8 cellular contexts compared by ENCODE assay signal in the genomic region with DNA sequence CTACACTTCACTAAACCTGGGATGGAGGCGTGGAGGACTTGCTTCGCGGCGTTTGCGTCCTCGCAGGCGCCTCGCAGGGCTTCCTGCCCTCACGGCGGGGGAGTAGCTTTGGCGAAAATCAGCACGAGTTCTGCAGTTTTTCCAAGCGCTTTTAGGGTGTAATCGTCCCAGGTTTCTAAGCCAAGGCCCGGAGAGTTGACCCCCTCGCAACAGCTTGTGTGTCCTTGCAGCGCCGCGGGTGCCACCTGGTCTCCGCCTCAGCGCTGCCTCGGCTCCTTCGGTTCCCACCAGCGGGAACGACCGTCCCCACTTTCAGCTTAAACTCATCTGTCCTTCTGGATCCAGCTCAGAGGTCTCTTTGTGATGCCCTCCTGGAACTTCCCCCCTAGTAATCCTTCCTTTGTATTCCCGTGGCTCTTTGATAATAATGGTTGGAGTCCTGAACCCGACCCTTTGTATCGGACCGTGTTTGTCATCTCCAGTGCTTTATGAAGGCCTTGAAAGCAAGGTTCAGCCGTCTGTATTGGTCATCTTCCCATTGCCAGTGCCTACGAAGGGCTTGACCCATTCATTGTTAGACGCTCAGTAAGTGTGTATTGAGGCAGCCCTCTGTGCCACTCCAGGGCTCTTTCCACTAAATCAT. TPM values are rescaled to one million over a fixed set of nuclear protein-coding genes. Genes with fewer than 3 reads are reported as not detected.
DNase-seq lines count a peak whose midpoint lies in the region; ATAC-seq, FAIRE-seq and TF ChIP-seq lines count a peak whose summit lies in the region.

No MANE protein-coding gene starts in this region.

- peak overlapping the region; percentile 73 for H4K5ac ChIP-seq in H1 (ENCODE audit: insufficient read length, low read depth, low read length)

- H4K8ac ChIP-seq in H1 (ENCODE audit: extremely low read depth, insufficient read depth, low read length), result peak overlapping the region; percentile 98; the same call in 1 of the 2 replicates

- no peak overlapping the region for H2BK20ac ChIP-seq in H1 (ENCODE audit: low read length)

- ATAC-seq in HG03135 (IDR thresholded peaks at IDR 0.05; ENCODE audit: unreplicated experiment), result peak; percentile 27

- H2AFZ ChIP-seq in H1 (ENCODE audit: low read length), result peak overlapping the region; percentile 81

- peaks cover 5 to 30% of the 10 kb centered on the region in 2 experiments for H3K79me2 ChIP-seq in H1 (ENCODE audit: control insufficient read depth in 1 of 2, insufficient read depth in 2 of 2, low read length in 2 of 2)

- H3K79me1 ChIP-seq in H1 (ENCODE audit: low read depth, low read length), result no peaks in the 10 kb centered on the region; the same call in 1 of the 2 replicates

- peak overlapping the region; percentile 95 for H2BK5ac ChIP-seq in H1 (ENCODE audit: low read depth, low read length)

- H3K14ac ChIP-seq in H1 (ENCODE audit: insufficient read length), result no peak overlapping the region

- H2BK15ac ChIP-seq in H1 (ENCODE audit: low read length), result no peak overlapping the region; the same call in 1 of the 2 replicates

- peak; percentile 49 to 60 for TF ChIP-seq POLR2A in H1 (IDR thresholded peaks at IDR 0.05; ENCODE audit: control extremely low read depth in 1 of 2, low read depth in 2 of 2, low read length in 2 of 2)

- H3K27me3 ChIP-seq in H1 (replicated peaks in 1 of 4; ENCODE audit: control insufficient read depth in 3 of 4, extremely low read depth in 1 of 4, insufficient read depth in 3 of 4, low read length in 3 of 4) (no peaks in the 10 kb centered on the region), mucosa of rectum (ENCODE audit: control insufficient read depth in 2 of 2, insufficient read depth in 2 of 2, low read length in 2 of 2) (no peaks in the 10 kb centered on the region)

- no peak for TF ChIP-seq CTCF in H1 (IDR thresholded peaks at IDR 0.05; ENCODE audit: control extremely low read depth in 1 of 3, insufficient read depth in 1 of 3, low read depth in 1 of 3, low read length in 3 of 3)

- peak overlapping the region; percentile 25 for H4K91ac ChIP-seq in H1 (replicated peaks; ENCODE audit: insufficient read length, low read length)

- no peaks in the 10 kb centered on the region for H3K9me3 Mint-ChIP-seq in activated naive CD4-positive, alpha-beta T cell treated with anti-CD3 and anti-CD28 coated beads for 36 hours

- H3K18ac ChIP-seq in H1 (ENCODE audit: extremely low read depth, low read length), result peak overlapping the region; percentile 71

- H3K4me2 ChIP-seq in H1 (ENCODE audit: insufficient read depth in 1 of 2, low read depth in 2 of 2, low read length in 2 of 2), result peak overlapping the region; percentile 81 to 96

- no peaks in the 10 kb centered on the region for H3K27me3 Mint-ChIP-seq in activated naive CD4-positive, alpha-beta T cell treated with anti-CD3 and anti-CD28 coated beads for 36 hours (ENCODE audit: low read depth)

- no peak for TF ChIP-seq RAD21 in H1 (IDR thresholded peaks at IDR 0.05 in 1 of 2, conservative IDR thresholded peaks at IDR 0.05 in 1 of 2; ENCODE audit: low read depth in 2 of 2, low read length in 2 of 2)

- H3K9ac ChIP-seq in H1 (replicated peaks in 1 of 4; ENCODE audit: extremely low read depth in 1 of 4, low read depth in 3 of 4, low read length in 3 of 4), result peak overlapping the region; percentile 95 to 98 (median 98)
- H3K9ac ChIP-seq in mucosa of rectum (ENCODE audit: low read depth in 1 of 2, low read length in 2 of 2), result peak overlapping the region; percentile 96

- H3K4me3 ChIP-seq in H1 (ENCODE audit: extremely low read depth in 1 of 4, insufficient read depth in 2 of 4, low read depth in 3 of 4, low read length in 4 of 4) (peak overlapping the region; percentile 91 to 100 (median 96)), mucosa of rectum (ENCODE audit: low read length in 2 of 2) (peak overlapping the region; percentile 78 to 95)

- H3K4me3 Mint-ChIP-seq in activated naive CD4-positive, alpha-beta T cell treated with anti-CD3 and anti-CD28 coated beads for 36 hours, result peak overlapping the region; percentile 87

- POLR2A ChIA-PET in H1 (lab: Charles Lee; ENCODE audit: partially characterized antibody), result interaction anchor here (0.6 to 5.8 kb wide), 11 partner anchors 11 to 1043 kb away, joined by 3 to 58 read pairs (median 4); a partner anchor contains a TSS

- H2BK120ac ChIP-seq in H1 (replicated peaks; ENCODE audit: low read depth, low read length), result peak overlapping the region; percentile 24

- FAIRE-seq in H1 (lab: Jason Lieb, UNC), result peak; percentile 19

- H3K23me2 ChIP-seq in H1 (ENCODE audit: low read depth, low read length), result peaks cover 9% of the 10 kb centered on the region

- peak overlapping the region; percentile 97 for H3K27ac Mint-ChIP-seq in activated naive CD4-positive, alpha-beta T cell treated with anti-CD3 and anti-CD28 coated beads for 36 hours

- H3K36me3 ChIP-seq in H1 (ENCODE audit: control insufficient read depth in 2 of 4, insufficient read depth in 4 of 4, low read length in 3 of 4) (peaks cover 0 to 24% (median 7%) of the 10 kb centered on the region in 4 experiments; a peak in 4 of 8 replicates), mucosa of rectum (ENCODE audit: control insufficient read depth in 2 of 2, insufficient read depth in 2 of 2, low read length in 2 of 2) (peaks cover 5 to 7% of the 10 kb centered on the region in 2 donors)

- peak overlapping the region; percentile 95 for H3K56ac ChIP-seq in H1 (replicated peaks; ENCODE audit: insufficient read length, low read depth, low read length)

- peak overlapping the region; percentile 10 for H3K4ac ChIP-seq in H1 (replicated peaks; ENCODE audit: insufficient read length, low read depth, low read length)

- H4K20me1 ChIP-seq in H1 (replicated peaks in 1 of 2; ENCODE audit: control insufficient read depth in 1 of 2, insufficient read depth in 2 of 2, low read length in 2 of 2), result no peaks in the 10 kb centered on the region

- H3K36me3 Mint-ChIP-seq in activated naive CD4-positive, alpha-beta T cell treated with anti-CD3 and anti-CD28 coated beads for 36 hours (ENCODE audit: low read depth), result peaks cover 19% of the 10 kb centered on the region

- H2AK5ac ChIP-seq in H1 (ENCODE audit: low read depth, low read length), result no peak overlapping the region

- no peak for TF ChIP-seq EP300 in H1 (IDR thresholded peaks at IDR 0.05; ENCODE audit: borderline replicate concordance in 1 of 2, low read depth in 2 of 2, low read length in 2 of 2)

- DNase-seq in activated naive CD4-positive, alpha-beta T cell treated with anti-CD3 and anti-CD28 coated beads for 36 hours, result peak; percentile 59
- no peak for DNase-seq in activated naive CD4-positive, alpha-beta T cell treated with Interleukin-2 at 50 U/mL for 16 hours
- DNase-seq in RKO (ENCODE audit: low spot score), result peak; percentile 65
- DNase-seq in H1 (ENCODE audit: low read depth in 1 of 2, low spot score in 2 of 2), result no peak
- DNase-seq in T-helper 9 cell, result no peak
- no peak for DNase-seq in NCI-H187 treated with DMSO at 0.1 percent for 48 hours (lab: John Stamatoyannopoulos, UW)

- H3K4me1 ChIP-seq in H1 (replicated peaks in 1 of 4; ENCODE audit: control insufficient read depth in 3 of 4, insufficient read depth in 4 of 4, low read length in 3 of 4) (peaks cover 0 to 7% (median 4%) of the 10 kb centered on the region in 4 experiments; a peak in 2 of 7 replicates), mucosa of rectum (ENCODE audit: control insufficient read depth in 2 of 2, insufficient read depth in 2 of 2, low read length in 2 of 2) (peaks cover 14 to 17% of the 10 kb centered on the region in 2 donors)

- peaks cover 30% of the 10 kb centered on the region for H3K4me1 Mint-ChIP-seq in activated naive CD4-positive, alpha-beta T cell treated with anti-CD3 and anti-CD28 coated beads for 36 hours (ENCODE audit: low read depth)

- peak overlapping the region; percentile 27; the same call in 1 of the 2 replicates for H2BK12ac ChIP-seq in H1 (ENCODE audit: low read depth, low read length)

- WGBS in H1 (ENCODE audit: extremely low coverage in 1 of 2, insufficient coverage in 1 of 2, insufficient read length in 1 of 2, insufficient replicate concordance in 2 of 2, low coverage in 1 of 2, low lambda C conversion rate in 2 of 2, missing lambda C conversion rate in 1 of 2), 2 experiments, result 11% methylated on average over 31 of the region's 33 CpGs; no CpG with 5 or more reads in 1 of the 2 experiments

- no peaks in the 10 kb centered on the region for H3K9me3 ChIP-seq in H1 (ENCODE audit: insufficient read depth in 2 of 2, low read depth in 1 of 2, low read length in 1 of 2)
- no peaks in the 10 kb centered on the region for H3K9me3 ChIP-seq in mucosa of rectum (ENCODE audit: control insufficient read depth in 2 of 2, low read length in 2 of 2)

- peak overlapping the region; percentile 93 for H3K27ac ChIP-seq in H1 (ENCODE audit: low read depth, low read length)
- H3K27ac ChIP-seq in mucosa of rectum (ENCODE audit: low read depth in 2 of 2, low read length in 2 of 2), result peak overlapping the region; percentile 96 to 99

- no peak overlapping the region for H3K23ac ChIP-seq in H1 (ENCODE audit: insufficient read length)

- CTCF ChIA-PET in activated naive CD4-positive, alpha-beta T cell treated with anti-CD3 and anti-CD28 coated beads for 36 hours (lab: Charles Lee), result interaction anchor here (0.6 to 0.9 kb wide), 3 partner anchors 23 to 286 kb away, joined by 3 read pairs; no protein-coding TSS in a partner anchor
- CTCF ChIA-PET in H1 (lab: Charles Lee; ENCODE audit: partially characterized antibody), result interaction anchor here (0.8 kb wide), 1 partner anchor 144 kb away, joined by 3 read pairs; no protein-coding TSS in a partner anchor

- intact Hi-C loops in activated naive CD4-positive, alpha-beta T cell treated with anti-CD3 and anti-CD28 coated beads for 36 hours (cut with micrococcal nuclease), result no loop called here

RNA-seq across cellular contexts. Expression of a gene that starts 0.8 kb away (rescaled TPM):
- total RNA-seq in activated naive CD4-positive, alpha-beta T cell treated with anti-CD3 and anti-CD28 coated beads for 36 hours, result 100 to 1,000 TPM; 102 to 112 TPM
- total RNA-seq in H1 (2021; fragmentation: NEBNext Ultra II Directional; extraction: Animal tissue kit (Norgen Biotek cat#: 25700)), result 131 and 142 TPM in 2 replicates
- 20.2 and 30.7 TPM in 2 replicates for polyA plus RNA-seq in H1 (2011; rRNA removed)
- 50.9 TPM for polyA plus RNA-seq in H1 (2011; cell fraction: cytosol; rRNA removed)
- polyA plus RNA-seq in H1 (2011; cell fraction: nucleus; rRNA removed), result 21.9 TPM
- 115 to 150 TPM (median 137 TPM) in 4 replicates for polyA plus RNA-seq in H1 (2012, experiment 1 of 2)
- 13.7 TPM for polyA plus RNA-seq in H1 (2012, experiment 2 of 2)
- polyA plus RNA-seq in H1 (2013, experiment 1 of 2), result 98.1 TPM
- polyA plus RNA-seq in H1 (2013, experiment 2 of 2), result 101 TPM
- 32.3 and 46.0 TPM in 2 replicates for polyA minus RNA-seq in H1 (2011; rRNA and poly(A)+ RNA removed)
- polyA minus RNA-seq in H1 (2011; cell fraction: cytosol; rRNA and poly(A)+ RNA removed), result 32.1 TPM
- polyA minus RNA-seq in H1 (2011; cell fraction: nucleus; rRNA and poly(A)+ RNA removed), result 83.3 TPM

RNA-seq across cellular contexts. Expression of a gene that starts 16.5 kb away (rescaled TPM):
- total RNA-seq in activated naive CD4-positive, alpha-beta T cell treated with anti-CD3 and anti-CD28 coated beads for 36 hours, result not detected
- total RNA-seq in H1 (2021; fragmentation: NEBNext Ultra II Directional; extraction: Animal tissue kit (Norgen Biotek cat#: 25700)), result 0.61 and 0.75 TPM in 2 replicates
- polyA plus RNA-seq in H1 (2011; rRNA removed), result 0.08 and 0.09 TPM in 2 replicates
- 0.21 TPM for polyA plus RNA-seq in H1 (2011; cell fraction: cytosol; rRNA removed)
- 0.07 TPM for polyA plus RNA-seq in H1 (2011; cell fraction: nucleus; rRNA removed)
- 0.10 to 0.93 TPM (median 0.25 TPM) in 3 of 4 replicates, not detected in the other for polyA plus RNA-seq in H1 (2012, experiment 1 of 2)
- not detected for polyA plus RNA-seq in H1 (2012, experiment 2 of 2)
- polyA plus RNA-seq in H1 (2013, experiment 1 of 2), result 0.85 TPM
- 0.72 TPM for polyA plus RNA-seq in H1 (2013, experiment 2 of 2)
- polyA minus RNA-seq in H1 (2011; rRNA and poly(A)+ RNA removed), result 0.29 TPM in 1 of 2 replicates, not detected in the other
- not detected for polyA minus RNA-seq in H1 (2011; cell fraction: cytosol; rRNA and poly(A)+ RNA removed)
- not detected for polyA minus RNA-seq in H1 (2011; cell fraction: nucleus; rRNA and poly(A)+ RNA removed)

RNA-seq across cellular contexts. Expression of a gene that starts 55.1 kb away (rescaled TPM):
- not detected for total RNA-seq in activated naive CD4-positive, alpha-beta T cell treated with anti-CD3 and anti-CD28 coated beads for 36 hours
- total RNA-seq in H1 (2021; fragmentation: NEBNext Ultra II Directional; extraction: Animal tissue kit (Norgen Biotek cat#: 25700)), result not detected in 2 replicates
- polyA plus RNA-seq in H1 (2011; rRNA removed), result not detected in 2 replicates
- polyA plus RNA-seq in H1 (2011; cell fraction: cytosol; rRNA removed), result not detected
- not detected for polyA plus RNA-seq in H1 (2011; cell fraction: nucleus; rRNA removed)
- not detected in 4 replicates for polyA plus RNA-seq in H1 (2012, experiment 1 of 2)
- polyA plus RNA-seq in H1 (2012, experiment 2 of 2), result not detected
- not detected for polyA plus RNA-seq in H1 (2013, experiment 1 of 2)
- not detected for polyA plus RNA-seq in H1 (2013, experiment 2 of 2)
- polyA minus RNA-seq in H1 (2011; rRNA and poly(A)+ RNA removed), result not detected in 2 replicates
- not detected for polyA minus RNA-seq in H1 (2011; cell fraction: cytosol; rRNA and poly(A)+ RNA removed)
- polyA minus RNA-seq in H1 (2011; cell fraction: nucleus; rRNA and poly(A)+ RNA removed), result not detected

Comparison
In these comparisons a context has a peak if more than half of its experiments do, and no peak if none do; other contexts are left out.
1. DNase-seq: peak in activated naive CD4-positive, alpha-beta T cell treated with anti-CD3 and anti-CD28 coated beads for 36 hours (single experiment) and RKO (single experiment); none in activated naive CD4-positive, alpha-beta T cell treated with Interleukin-2 at 50 U/mL for 16 hours (single experiment), H1 (0 of 2), T-helper 9 cell (single experiment) and NCI-H187 treated with DMSO at 0.1 percent for 48 hours (single experiment).